Comparison of ENCODE assay signal across 8 cellular contexts in the genomic region with DNA sequence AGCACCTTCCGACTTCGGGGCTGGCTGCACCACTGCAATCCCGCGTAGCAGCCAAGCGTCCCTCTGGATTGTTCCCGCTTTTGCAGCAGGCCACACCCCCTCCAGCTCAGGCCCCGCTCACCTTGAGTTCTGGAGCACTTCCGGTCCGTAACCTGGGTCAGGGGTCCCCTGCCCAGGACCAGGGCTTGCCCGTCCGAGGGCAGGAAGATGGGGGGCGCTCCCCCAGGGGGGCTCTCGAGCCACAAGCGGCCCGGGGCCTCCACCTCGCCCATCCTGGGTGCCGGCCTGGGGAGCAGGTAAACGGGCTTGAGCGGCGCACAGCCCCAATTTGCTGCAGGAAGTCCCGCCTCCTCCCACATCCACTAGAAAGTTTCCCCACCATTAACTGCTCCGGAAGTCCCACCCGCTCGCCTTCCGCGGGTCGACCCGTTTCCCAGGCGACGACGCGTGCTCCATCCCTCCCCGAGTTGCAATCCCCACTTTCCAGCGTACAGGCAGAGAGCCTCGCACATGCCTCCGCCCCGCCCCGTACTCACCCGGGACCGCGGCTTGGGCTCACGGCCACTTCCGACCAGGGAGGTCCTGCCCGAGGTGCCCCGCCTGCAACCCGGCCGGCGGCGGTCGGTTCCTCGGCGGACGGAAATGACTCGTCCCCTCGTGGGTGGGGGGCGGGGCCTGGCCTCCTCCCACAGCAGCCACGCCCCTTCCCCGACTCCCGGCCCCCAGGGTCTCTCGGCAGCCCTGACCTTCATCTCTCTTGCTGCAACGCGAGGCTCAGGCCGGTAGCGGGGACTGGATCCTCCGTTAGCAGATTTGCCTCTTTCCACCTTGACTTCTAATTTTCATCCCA. TPM values are rescaled to one million over a fixed set of nuclear protein-coding genes. Genes with fewer than 3 reads are reported as not detected.
DNase-seq lines count a peak whose midpoint lies in the region; ATAC-seq and TF ChIP-seq lines count a peak whose summit lies in the region.

PNKP (minus strand) TSS at position 644 of the 850 bp plus-strand sequence; CDS start at position 272, 372 bp downstream.

- H3K4me3 Mint-ChIP-seq in MCF 10A (ENCODE audit: unreplicated experiment), result no peak within 1 kb of the TSS

- ATAC-seq in GM18861 (IDR thresholded peaks at IDR 0.05; ENCODE audit: unreplicated experiment) (peak; percentile 28), HG03108 (IDR thresholded peaks at IDR 0.05; ENCODE audit: unreplicated experiment) (peak; percentile 32)

- H3K4me1 ChIP-seq in iPS-20b (ENCODE audit: insufficient read depth, low read length), result peaks cover 5% of the 10 kb centered on the region; the same call in 1 of the 2 replicates

- no peaks in the 10 kb centered on the region for H3K27me3 ChIP-seq in iPS-20b (ENCODE audit: insufficient read depth, low read length)

- BruUV-seq in MCF 10A (replicated peaks; lab: Mats Ljungman, UMichigan), result no TSS peak

- H3K9me3 Mint-ChIP-seq in MCF 10A (ENCODE audit: unreplicated experiment), result no peaks in the 10 kb centered on the region

- TF ChIP-seq CTCF in 22Rv1 (IDR thresholded peaks at IDR 0.05) (no peak), VCaP (conservative IDR thresholded peaks at IDR 0.05) (no peak), MCF 10A (IDR thresholded peaks at IDR 0.05; ENCODE audit: unreplicated experiment) (no peak)

- CTCF ChIA-PET in MCF 10A (lab: Yijun Ruan, JAX), result interaction anchor here (0.7 kb wide), 1 partner anchor 9 kb away, joined by 3 read pairs; no protein-coding TSS in a partner anchor

- POLR2A ChIA-PET in MCF 10A (lab: Yijun Ruan, JAX), result interaction anchor here (0.6 to 6.7 kb wide), 19 partner anchors 8 to 1079 kb away, joined by 3 to 78 read pairs (median 5); partner anchors contain the start of genes AKT1S1, AP2A1, ATF5 and FUZ

- peaks cover 28% of the 10 kb centered on the region for H3K36me3 ChIP-seq in iPS-20b (ENCODE audit: insufficient read depth, low read depth, low read length)

- H3K4me1 Mint-ChIP-seq in MCF 10A (ENCODE audit: insufficient read depth, unreplicated experiment), result peaks cover 5% of the 10 kb centered on the region

- H3K4me3 ChIP-seq in iPS-20b (ENCODE audit: low read length) (peak within 1 kb of the TSS; percentile 94), skin epidermis (peak within 1 kb of the TSS; percentile 57 to 86 (median 69))

- peak; percentile 93 for DNase-seq in NCI-H2227 (lab: John Stamatoyannopoulos, UW; ENCODE audit: unreplicated experiment)
- DNase-seq in MCF 10A (ENCODE audit: unreplicated experiment), result peak; percentile 93

- intact Hi-C loops in MCF 10A (cut with micrococcal nuclease), result loop anchor here (5.0 kb wide), 1 partner anchor 50 kb away; the partner anchor contains the start of gene MED25

- H3K36me3 Mint-ChIP-seq in MCF 10A (ENCODE audit: insufficient read depth, unreplicated experiment), result peaks cover 58% of the 10 kb centered on the region

- H3K27ac ChIP-seq in 22Rv1 (peak within 1 kb of the TSS; percentile 93), VCaP (peak within 1 kb of the TSS; percentile 99), iPS-20b (ENCODE audit: low read length) (peak within 1 kb of the TSS; percentile 55), skin epidermis (peak within 1 kb of the TSS; percentile 65 to 99 (median 91))

- H3K9ac ChIP-seq in iPS-20b (ENCODE audit: low read depth, low read length), result peak within 1 kb of the TSS; percentile 93

- no peaks in the 10 kb centered on the region for H3K27me3 Mint-ChIP-seq in MCF 10A (ENCODE audit: insufficient read depth, unreplicated experiment)

- no peaks in the 10 kb centered on the region for H3K9me3 ChIP-seq in iPS-20b (ENCODE audit: insufficient read depth, low read depth, low read length)

- peak within 1 kb of the TSS; percentile 96 for H3K27ac Mint-ChIP-seq in MCF 10A (ENCODE audit: low read depth, unreplicated experiment)

RNA-seq across cellular contexts. Expression of gene PNKP, which starts in this region (rescaled TPM):
- total RNA-seq in MCF 10A (2022), result 70.7 and 90.3 TPM in 2 replicates

Comparison
In these comparisons a context has a peak if more than half of its experiments do, and no peak if none do; other contexts are left out.
1. Peak in every context shown above with its lines: DNase-seq, ATAC-seq, H3K4me3 ChIP-seq and H3K27ac ChIP-seq.